Comparison of ENCODE assay signal across 8 cellular contexts in genomic region chr5:90575712-90576111, GRCh38. TPM values are rescaled to one million over a fixed set of nuclear protein-coding genes. Genes with fewer than 3 reads are reported as not detected.
"Had no signal": no experiment of that assay in that cellular context is flagged by ENCODE, and none has a peak within 500 bp of the region (broad histone marks: within the 10 kb centered on the region; RNA-seq: fewer than 3 reads in every experiment).

No MANE protein-coding gene starts in this region.

- H3K4me3 ChIP-seq: GM23338, HAP-1 had no signal

- H2AFZ ChIP-seq: GM23338 had no signal

- H3K4me3 Mint-ChIP-seq: GM23338, HFFc6 had no signal

- H3K36me3 ChIP-seq: HAP-1 had no signal

- H3K27ac Mint-ChIP-seq: GM23338, HFFc6 had no signal

- H3K4me2 ChIP-seq: GM23338 had no signal

- FAIRE-seq: HTR-8/SVneo had no signal

- ATAC-seq: GM23338, HCT116 had no signal

- DNase-seq: H7, HFFc6, IMR-90, KBM-7 had no signal

RNA-seq across cellular contexts. Expression of gene ADGRV1, which starts 17.1 kb away (rescaled TPM):
- total RNA-seq: HFFc6 had no signal
- polyA plus RNA-seq: IMR-90 had no signal
